In the genomic region with DNA sequence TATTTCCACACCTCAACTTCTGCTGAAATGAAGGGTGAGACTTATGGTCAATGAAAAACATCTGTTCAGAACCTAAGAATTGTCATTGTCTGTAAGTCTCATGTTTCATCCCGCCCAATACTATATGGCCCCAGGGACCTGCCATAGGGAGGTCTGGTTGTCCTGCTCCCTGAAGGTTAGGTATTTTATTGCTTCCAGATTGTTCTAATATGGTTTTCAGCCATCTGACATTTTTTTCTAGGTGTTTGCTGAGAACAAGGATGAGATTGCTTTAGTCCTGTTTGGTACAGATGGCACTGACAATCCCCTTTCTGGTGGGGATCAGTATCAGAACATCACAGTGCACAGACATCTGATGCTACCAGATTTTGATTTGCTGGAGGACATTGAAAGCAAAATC, we compare ENCODE assay signal across 8 cellular contexts. TPM values are rescaled to one million over a fixed set of nuclear protein-coding genes. Genes with fewer than 3 reads are reported as not detected.
DNase-seq lines count a peak whose midpoint lies in the region; ATAC-seq lines count a peak whose summit lies in the region.
"Had no signal": no experiment of that assay in that cellular context is flagged by ENCODE, and none has a peak within 500 bp of the region (broad histone marks: within the 10 kb centered on the region; RNA-seq: fewer than 3 reads in every experiment).

No MANE protein-coding gene starts in this region.

- peaks cover 92% of the 10 kb centered on the region for H3K4me1 ChIP-seq in CD8-positive, alpha-beta memory T cell (ENCODE audit: insufficient read depth, low read length)
- H3K4me1 ChIP-seq in HUES64 (ENCODE audit: insufficient read depth, low read length), result peaks cover 30% of the 10 kb centered on the region

- no peak overlapping the region for H3K27ac ChIP-seq in CD8-positive, alpha-beta memory T cell (ENCODE audit: low read depth, low read length)
- H3K27ac ChIP-seq in HUES64 (ENCODE audit: low read depth, low read length), result peak overlapping the region; percentile 1; the same call in 1 of the 2 replicates

- H3K4me3 Mint-ChIP-seq in CD8-positive, alpha-beta memory T cell, result peak overlapping the region in 5 of 7 donors; percentile 13 to 53 (median 34)
- H3K4me3 Mint-ChIP-seq in activated naive CD8-positive, alpha-beta T cell treated with anti-CD3 and anti-CD28 coated beads, Interleukin-2, amount 10 ng/mL, durations not matched to agents 7 days and 5 days, result peak overlapping the region; percentile 37
- H3K4me3 Mint-ChIP-seq in naive B cell, result peak overlapping the region in 6 of 8 donors; percentile 26 to 95 (median 54)

- H3K9me3 Mint-ChIP-seq in CD8-positive, alpha-beta memory T cell, result peaks cover 0 to 2% (median 0%) of the 10 kb centered on the region in 5 donors
- H3K9me3 Mint-ChIP-seq in activated naive CD8-positive, alpha-beta T cell treated with anti-CD3 and anti-CD28 coated beads, Interleukin-2, amount 10 ng/mL, durations not matched to agents 7 days and 5 days, result no peaks in the 10 kb centered on the region
- H3K9me3 Mint-ChIP-seq in naive B cell, result no peaks in the 10 kb centered on the region

- DNase-seq in CD8-positive, alpha-beta memory T cell, result no peak
- no peak for DNase-seq in activated naive CD8-positive, alpha-beta T cell treated with anti-CD3 and anti-CD28 coated beads, Interleukin-2, amount 10 ng/mL, durations not matched to agents 7 days and 5 days
- DNase-seq in naive B cell (no peak), NCI-H1436 treated with DMSO at 0.1 percent for 48 hours (lab: John Stamatoyannopoulos, UW) (no peak), NK-92 (lab: John Stamatoyannopoulos, UW; ENCODE audit: unreplicated experiment) (no peak), NCI-H1436 (lab: John Stamatoyannopoulos, UW) (no peak)
- DNase-seq: mucosa of descending colon had no signal

- H3K27ac Mint-ChIP-seq in CD8-positive, alpha-beta memory T cell, result peak overlapping the region in 7 of 8 donors; percentile 13 to 80 (median 49)
- peak overlapping the region; percentile 22 for H3K27ac Mint-ChIP-seq in activated naive CD8-positive, alpha-beta T cell treated with anti-CD3 and anti-CD28 coated beads, Interleukin-2, amount 10 ng/mL, durations not matched to agents 7 days and 5 days
- peak overlapping the region in 2 of 6 donors; percentile 34 to 98 for H3K27ac Mint-ChIP-seq in naive B cell

- 100% methylated on average over 1 of the region's 1 CpG for WGBS in HUES64

- H3K27me3 Mint-ChIP-seq in CD8-positive, alpha-beta memory T cell, result peaks cover 0 to 1% of the 10 kb centered on the region in 2 donors
- H3K27me3 Mint-ChIP-seq in activated naive CD8-positive, alpha-beta T cell treated with anti-CD3 and anti-CD28 coated beads, Interleukin-2, amount 10 ng/mL, durations not matched to agents 7 days and 5 days, result no peaks in the 10 kb centered on the region
- H3K27me3 Mint-ChIP-seq in naive B cell, result no peaks in the 10 kb centered on the region

- no peaks in the 10 kb centered on the region for H3K27me3 ChIP-seq in CD8-positive, alpha-beta memory T cell (ENCODE audit: insufficient read depth, low read length, poor library complexity, severe bottlenecking)
- H3K27me3 ChIP-seq in HUES64 (ENCODE audit: insufficient read depth, low read length), result no peaks in the 10 kb centered on the region

- POLR2A ChIA-PET in CD8-positive, alpha-beta memory T cell (lab: Charles Lee), result no interaction called here
- POLR2A ChIA-PET in activated naive CD8-positive, alpha-beta T cell treated with anti-CD3 and anti-CD28 coated beads, Interleukin-2, amount 10 ng/mL, durations not matched to agents 7 days and 5 days (lab: Charles Lee), result no interaction called here

- CTCF ChIA-PET in CD8-positive, alpha-beta memory T cell (lab: Charles Lee), result no interaction called here

- H3K4me3 ChIP-seq in CD8-positive, alpha-beta memory T cell (ENCODE audit: low read length), result no peak overlapping the region
- H3K4me3 ChIP-seq in HUES64 (ENCODE audit: low read length), result no peak overlapping the region
- H3K4me3 ChIP-seq: mucosa of descending colon had no signal

- H3K9ac ChIP-seq in HUES64 (ENCODE audit: low read depth, low read length), result peak overlapping the region; percentile 98; the same call in 1 of the 2 replicates

- peaks cover 9 to 93% (median 44%) of the 10 kb centered on the region in 3 donors for H3K36me3 Mint-ChIP-seq in CD8-positive, alpha-beta memory T cell
- H3K36me3 Mint-ChIP-seq in activated naive CD8-positive, alpha-beta T cell treated with anti-CD3 and anti-CD28 coated beads, Interleukin-2, amount 10 ng/mL, durations not matched to agents 7 days and 5 days, result peaks cover 57% of the 10 kb centered on the region
- H3K36me3 Mint-ChIP-seq in naive B cell, result peaks cover 28 to 35% of the 10 kb centered on the region in 2 donors

- H3K4me1 Mint-ChIP-seq in CD8-positive, alpha-beta memory T cell, result peaks cover 76 to 95% (median 93%) of the 10 kb centered on the region in 3 donors
- peaks cover 76% of the 10 kb centered on the region for H3K4me1 Mint-ChIP-seq in activated naive CD8-positive, alpha-beta T cell treated with anti-CD3 and anti-CD28 coated beads, Interleukin-2, amount 10 ng/mL, durations not matched to agents 7 days and 5 days
- H3K4me1 Mint-ChIP-seq in naive B cell, result peaks cover 37 to 60% (median 55%) of the 10 kb centered on the region in 3 donors

- H3K9me3 ChIP-seq in CD8-positive, alpha-beta memory T cell (ENCODE audit: low read length), result no peaks in the 10 kb centered on the region
- H3K9me3 ChIP-seq in HUES64 (ENCODE audit: insufficient read depth, low read depth, low read length), result no peaks in the 10 kb centered on the region
- H3K9me3 ChIP-seq: mucosa of descending colon had no signal

- no peak for ATAC-seq in activated naive CD8-positive, alpha-beta T cell treated with anti-CD3 and anti-CD28 coated beads, Interleukin-2, amount 10 ng/mL, durations not matched to agents 7 days and 5 days (ENCODE audit: low read depth)
- no peak for ATAC-seq in naive B cell (ENCODE audit: low read depth in 2 of 2)
- ATAC-seq: mucosa of descending colon had no signal

- H3K36me3 ChIP-seq in CD8-positive, alpha-beta memory T cell (ENCODE audit: insufficient read depth, low read length), result peaks cover 69% of the 10 kb centered on the region
- H3K36me3 ChIP-seq in HUES64 (ENCODE audit: insufficient read depth, low read length), result peaks cover 96% of the 10 kb centered on the region

RNA-seq across cellular contexts. Expression of gene XRCC5, which starts 7.3 kb away (rescaled TPM):
- 100 to 1,000 TPM; 612 to 643 TPM for total RNA-seq in CD8-positive, alpha-beta memory T cell
- 306 TPM for polyA plus RNA-seq in CD8-positive, alpha-beta memory T cell
- polyA plus RNA-seq in HUES64 (2013, experiment 1 of 2), result 433 TPM
- polyA plus RNA-seq in HUES64 (2013, experiment 2 of 2), result 418 TPM
- 100 to 1,000 TPM; 268 to 273 TPM for total RNA-seq in activated naive CD8-positive, alpha-beta T cell treated with anti-CD3 and anti-CD28 coated beads, Interleukin-2, amount 10 ng/mL, durations not matched to agents 7 days and 5 days
- 100 to 1,000 TPM; 245 to 322 (median 271) TPM for polyA plus RNA-seq in naive B cell (ENCODE audit: low read depth in 6 of 6)

RNA-seq across cellular contexts. Expression of gene TMEM169, which starts 34.7 kb away (rescaled TPM):
- total RNA-seq in CD8-positive, alpha-beta memory T cell, result under 1 TPM; 0.63 to 0.73 TPM
- 1.1 TPM for polyA plus RNA-seq in CD8-positive, alpha-beta memory T cell
- 5.4 TPM for polyA plus RNA-seq in HUES64 (2013, experiment 1 of 2)
- 7.2 TPM for polyA plus RNA-seq in HUES64 (2013, experiment 2 of 2)
- total RNA-seq in activated naive CD8-positive, alpha-beta T cell treated with anti-CD3 and anti-CD28 coated beads, Interleukin-2, amount 10 ng/mL, durations not matched to agents 7 days and 5 days, result 1 to 10 TPM; 1.1 to 2.0 TPM
- polyA plus RNA-seq in naive B cell (ENCODE audit: low read depth in 6 of 6), result 1 to 10 TPM in 4 of 6 donors, under 1 TPM in 1, not detected in 1; 0.38 to 2.5 (median 1.2) TPM

RNA-seq across cellular contexts. Expression of gene PECR, which starts 34.8 kb away (rescaled TPM):
- 10 to 100 TPM; 10.5 to 12.6 TPM for total RNA-seq in CD8-positive, alpha-beta memory T cell
- 24.4 TPM for polyA plus RNA-seq in CD8-positive, alpha-beta memory T cell
- 10.4 TPM for polyA plus RNA-seq in HUES64 (2013, experiment 1 of 2)
- polyA plus RNA-seq in HUES64 (2013, experiment 2 of 2), result 11.2 TPM
- total RNA-seq in activated naive CD8-positive, alpha-beta T cell treated with anti-CD3 and anti-CD28 coated beads, Interleukin-2, amount 10 ng/mL, durations not matched to agents 7 days and 5 days, result 10 to 100 TPM; 28.2 to 29.4 TPM
- polyA plus RNA-seq in naive B cell (ENCODE audit: low read depth in 6 of 6), result 10 to 100 TPM; 20.7 to 37.3 (median 24.8) TPM
